ENCODE assay signal across 3 cellular contexts in genomic region chr3:29265673-29266072, GRCh38.
TF ChIP-seq lines count a peak whose summit lies in the region.

No MANE protein-coding gene starts in this region.

TF ChIP-seq in SK-N-SH, 30 proteins besides CTCF, POLR2A, EP300 and RAD21:
- TF ChIP-seq NRF1 (IDR thresholded peaks at IDR 0.05; ENCODE audit: low read depth, low read length) (no peak), RXRA (IDR thresholded peaks at IDR 0.05; ENCODE audit: borderline replicate concordance, low read depth) (no peak)
- TF ChIP-seq, protein P1, sequence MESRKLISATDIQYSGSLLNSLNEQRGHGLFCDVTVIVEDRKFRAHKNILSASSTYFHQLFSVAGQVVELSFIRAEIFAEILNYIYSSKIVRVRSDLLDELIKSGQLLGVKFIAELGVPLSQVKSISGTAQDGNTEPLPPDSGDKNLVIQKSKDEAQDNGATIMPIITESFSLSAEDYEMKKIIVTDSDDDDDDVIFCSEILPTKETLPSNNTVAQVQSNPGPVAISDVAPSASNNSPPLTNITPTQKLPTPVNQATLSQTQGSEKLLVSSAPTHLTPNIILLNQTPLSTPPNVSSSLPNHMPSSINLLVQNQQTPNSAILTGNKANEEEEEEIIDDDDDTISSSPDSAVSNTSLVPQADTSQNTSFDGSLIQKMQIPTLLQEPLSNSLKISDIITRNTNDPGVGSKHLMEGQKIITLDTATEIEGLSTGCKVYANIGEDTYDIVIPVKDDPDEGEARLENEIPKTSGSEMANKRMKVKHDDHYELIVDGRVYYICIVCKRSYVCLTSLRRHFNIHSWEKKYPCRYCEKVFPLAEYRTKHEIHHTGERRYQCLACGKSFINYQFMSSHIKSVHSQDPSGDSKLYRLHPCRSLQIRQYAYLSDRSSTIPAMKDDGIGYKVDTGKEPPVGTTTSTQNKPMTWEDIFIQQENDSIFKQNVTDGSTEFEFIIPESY (IDR thresholded peaks at IDR 0.05; ENCODE audit: borderline replicate concordance, low read depth), result no peak
TF ChIP-seq in SK-N-SH: peak in this region for 0.

TF ChIP-seq in SK-N-SH treated with all-trans-retinoic acid at 6 μM for 48 hours, 23 proteins besides CTCF, POLR2A, EP300 and RAD21:
- TF ChIP-seq CSRNP3 (CRISPR knock-in tag; IDR thresholded peaks at IDR 0.05), result no peak
- no peak for TF ChIP-seq ESRRG (CRISPR knock-in tag; IDR thresholded peaks at IDR 0.05)
- TF ChIP-seq CSDC2 (CRISPR knock-in tag; IDR thresholded peaks at IDR 0.05), result no peak
- TF ChIP-seq RARB (CRISPR knock-in tag; IDR thresholded peaks at IDR 0.05), result no peak
- no peak for TF ChIP-seq ZNF565 (CRISPR knock-in tag; conservative IDR thresholded peaks at IDR 0.05; ENCODE audit: low read depth)
- no peak for TF ChIP-seq TCF4 (CRISPR knock-in tag; IDR thresholded peaks at IDR 0.05; ENCODE audit: borderline replicate concordance)
- no peak for TF ChIP-seq SNAI2 (CRISPR knock-in tag; IDR thresholded peaks at IDR 0.05)
- no peak for TF ChIP-seq ZFP30 (CRISPR knock-in tag; IDR thresholded peaks at IDR 0.05)
- TF ChIP-seq GLIS3 (CRISPR knock-in tag; IDR thresholded peaks at IDR 0.05), result no peak
- TF ChIP-seq ARNTL (CRISPR knock-in tag; IDR thresholded peaks at IDR 0.05; ENCODE audit: borderline replicate concordance, low read depth), result no peak
- TF ChIP-seq TSHZ2 (CRISPR knock-in tag; IDR thresholded peaks at IDR 0.05), result no peak
- TF ChIP-seq TOX (CRISPR knock-in tag; IDR thresholded peaks at IDR 0.05; ENCODE audit: borderline replicate concordance), result no peak
- TF ChIP-seq, protein P2, sequence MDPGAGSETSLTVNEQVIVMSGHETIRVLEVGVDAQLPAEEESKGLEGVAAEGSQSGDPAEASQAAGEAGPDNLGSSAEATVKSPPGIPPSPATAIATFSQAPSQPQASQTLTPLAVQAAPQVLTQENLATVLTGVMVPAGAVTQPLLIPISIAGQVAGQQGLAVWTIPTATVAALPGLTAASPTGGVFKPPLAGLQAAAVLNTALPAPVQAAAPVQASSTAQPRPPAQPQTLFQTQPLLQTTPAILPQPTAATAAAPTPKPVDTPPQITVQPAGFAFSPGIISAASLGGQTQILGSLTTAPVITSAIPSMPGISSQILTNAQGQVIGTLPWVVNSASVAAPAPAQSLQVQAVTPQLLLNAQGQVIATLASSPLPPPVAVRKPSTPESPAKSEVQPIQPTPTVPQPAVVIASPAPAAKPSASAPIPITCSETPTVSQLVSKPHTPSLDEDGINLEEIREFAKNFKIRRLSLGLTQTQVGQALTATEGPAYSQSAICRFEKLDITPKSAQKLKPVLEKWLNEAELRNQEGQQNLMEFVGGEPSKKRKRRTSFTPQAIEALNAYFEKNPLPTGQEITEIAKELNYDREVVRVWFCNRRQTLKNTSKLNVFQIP (CRISPR knock-in tag; IDR thresholded peaks at IDR 0.05; ENCODE audit: borderline replicate concordance, low read depth), result no peak

TF ChIP-seq in GM12878, 131 proteins besides CTCF, POLR2A, EP300 and RAD21:
- peak; percentile 40; the same call in 1 of the 2 replicates for TF ChIP-seq BACH1 (IDR thresholded peaks at IDR 0.05; ENCODE audit: borderline replicate concordance)
- TF ChIP-seq IRF3 (IDR thresholded peaks at IDR 0.05), result no peak
- TF ChIP-seq REST (IDR thresholded peaks at IDR 0.05; ENCODE audit: low read depth, low read length), result no peak
- TF ChIP-seq IKZF2 (IDR thresholded peaks at IDR 0.05), result no peak
- TF ChIP-seq IKZF1 (conservative IDR thresholded peaks at IDR 0.05), result no peak
- no peak for TF ChIP-seq ZSCAN29 (IDR thresholded peaks at IDR 0.05)
